In the genomic region with DNA sequence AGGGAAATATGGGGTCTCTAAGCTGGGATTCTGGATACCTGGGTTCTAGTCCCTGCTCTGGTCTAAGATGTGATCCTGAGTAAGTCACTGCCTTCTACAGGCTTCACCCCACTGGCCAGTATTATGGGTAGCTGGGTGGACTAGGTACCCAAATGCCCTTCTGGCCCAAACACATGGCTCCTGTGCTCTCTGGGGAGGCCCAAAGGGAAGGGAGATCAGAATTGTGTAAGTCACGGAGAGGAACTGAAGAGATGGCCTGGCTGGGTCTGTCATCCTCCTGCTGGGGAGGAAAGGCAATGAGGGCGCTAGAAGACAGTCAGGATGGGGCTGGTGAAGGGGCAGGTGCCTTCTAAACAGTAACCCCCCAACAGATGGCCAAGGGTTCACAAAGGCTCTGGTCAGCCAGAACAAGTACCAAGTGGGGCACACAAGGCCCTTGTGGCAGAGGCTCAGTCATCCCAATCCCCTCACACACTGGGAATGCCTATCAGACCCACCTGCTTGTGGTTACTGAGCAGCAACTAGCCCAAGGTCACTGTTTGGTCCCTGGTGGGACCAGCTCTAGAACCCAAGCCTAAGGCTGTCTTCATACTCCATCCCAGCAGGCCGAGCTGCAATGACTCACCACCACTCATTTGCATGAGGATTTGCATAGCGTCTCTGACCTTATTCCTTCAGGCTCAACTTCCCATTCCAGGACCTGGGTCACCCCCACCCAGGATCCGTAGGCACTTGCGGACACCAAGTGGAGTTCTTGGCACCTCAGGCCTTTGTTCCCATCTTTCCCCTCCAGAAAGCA, we compare ENCODE assay signal across 9 cellular contexts. TPM values are rescaled to one million over a fixed set of nuclear protein-coding genes. Genes with fewer than 3 reads are reported as not detected.
DNase-seq lines count a peak whose midpoint lies in the region; ATAC-seq and FAIRE-seq lines count a peak whose summit lies in the region.
"Had no signal": no experiment of that assay in that cellular context is flagged by ENCODE, and none has a peak within 500 bp of the region (broad histone marks: within the 10 kb centered on the region; RNA-seq: fewer than 3 reads in every experiment).

No MANE protein-coding gene starts in this region.

- H3K4me1 ChIP-seq in esophagus (ENCODE audit: control insufficient read depth in 2 of 2, insufficient read depth in 2 of 2, low read length in 1 of 2), result peaks cover 31 to 72% of the 10 kb centered on the region in 2 donors
- peaks cover 67% of the 10 kb centered on the region for H3K4me1 ChIP-seq in skeletal muscle satellite cell (ENCODE audit: control insufficient read depth, insufficient read depth, low read length)

- FAIRE-seq in GM18507 (lab: Jason Lieb, UNC), result peak; percentile 61

- H3K4me2 ChIP-seq in skeletal muscle satellite cell (ENCODE audit: low read length), result peak overlapping the region; percentile 48

- no peaks in the 10 kb centered on the region for H3K9me3 ChIP-seq in esophagus (ENCODE audit: control insufficient read depth in 2 of 2, insufficient read depth in 1 of 2, low read depth in 1 of 2, low read length in 1 of 2)
- no peaks in the 10 kb centered on the region for H3K9me3 ChIP-seq in skeletal muscle satellite cell (replicated peaks; ENCODE audit: low read length)

- ATAC-seq in HG02981 (IDR thresholded peaks at IDR 0.05; ENCODE audit: unreplicated experiment), result no peak

- H3K27ac ChIP-seq in esophagus (ENCODE audit: low read depth in 2 of 2, low read length in 1 of 2), result peak overlapping the region; percentile 29 to 61
- H3K27ac ChIP-seq: SK-N-MC had no signal

- WGBS in esophagus, 2 donors, result 72 to 76% methylated on average over 6 of the region's 6 CpGs

- H3K9ac ChIP-seq in skeletal muscle satellite cell (ENCODE audit: low read depth, low read length), result peak overlapping the region; percentile 46

- H3K4me3 ChIP-seq in esophagus (ENCODE audit: low read depth in 1 of 2, low read length in 2 of 2) (no peak overlapping the region), skeletal muscle satellite cell (ENCODE audit: low read length) (no peak overlapping the region)
- H3K4me3 ChIP-seq: SK-N-MC had no signal

- H3K27me3 ChIP-seq in esophagus (ENCODE audit: control insufficient read depth in 1 of 2, insufficient read depth in 2 of 2, low read length in 2 of 2) (no peaks in the 10 kb centered on the region), skeletal muscle satellite cell (ENCODE audit: control insufficient read depth, insufficient read depth, low read length) (no peaks in the 10 kb centered on the region)

- H3K36me3 ChIP-seq in esophagus (ENCODE audit: control insufficient read depth in 2 of 2, insufficient read depth in 2 of 2, low read length in 1 of 2), result peaks cover 0 to 8% of the 10 kb centered on the region in 2 donors
- H3K36me3 ChIP-seq in skeletal muscle satellite cell (ENCODE audit: insufficient read depth, low read length), result peaks cover 7% of the 10 kb centered on the region

- DNase-seq in GM18507 (ENCODE audit: extremely low spot score, insufficient read length, low read depth) (no peak), NOMO-1 treated with DMSO at 0.1 percent for 48 hours (lab: John Stamatoyannopoulos, UW; ENCODE audit: unreplicated experiment) (peak; percentile 60), NCI-H748 (lab: John Stamatoyannopoulos, UW; ENCODE audit: unreplicated experiment) (no peak), iPS-NIHi11 (ENCODE audit: low spot score) (no peak)
- DNase-seq: HCEC 1CT had no signal

RNA-seq across cellular contexts. Expression of a gene that starts 9.2 kb away (rescaled TPM):
- polyA plus RNA-seq in esophagus, result 10 to 100 TPM in 1 of 2 donors, 1 to 10 TPM in 1; 8.5 to 13.5 TPM
- total RNA-seq in skeletal muscle satellite cell (2012; rRNA removed), result 7.9 and 12.0 TPM in 2 replicates
